Comparison of ENCODE assay signal across 18 cellular contexts in genomic region chr6:138406443-138406842, GRCh38. TPM values are rescaled to one million over a fixed set of nuclear protein-coding genes. Genes with fewer than 3 reads are reported as not detected.
DNase-seq lines count a peak whose midpoint lies in the region; ATAC-seq, FAIRE-seq and TF ChIP-seq lines count a peak whose summit lies in the region.
"Had no signal": no experiment of that assay in that cellular context is flagged by ENCODE, and none has a peak within 500 bp of the region (broad histone marks: within the 10 kb centered on the region; RNA-seq: fewer than 3 reads in every experiment).

No MANE protein-coding gene starts in this region.

- intact Hi-C loops in Right ventricle myocardium superior (cut with DNase I), result loop anchor here (10.0 kb wide), 2 partner anchors 112 to 292 kb away; no protein-coding TSS in a partner anchor

- TF ChIP-seq CTCF in C4-2B (conservative IDR thresholded peaks at IDR 0.05) (peak; percentile 31), RWPE2 (IDR thresholded peaks at IDR 0.05; ENCODE audit: poor library complexity, severe bottlenecking) (peak; percentile 18), keratinocyte (optimal IDR thresholded peaks at IDR 0.05 in 1 of 3, IDR thresholded peaks at IDR 0.05 in 1 of 3, conservative IDR thresholded peaks at IDR 0.05 in 1 of 3; ENCODE audit: extremely low read depth in 1 of 3, insufficient read depth in 2 of 3, low read length in 3 of 3) (peak in 2 of 3 experiments; percentile 11 to 21)

- POLR2A ChIA-PET in HEK293T (lab: Yijun Ruan, JAX), result interaction anchor here (1.2 kb wide), 1 partner anchor 367 kb away, joined by 3 read pairs; the partner anchor contains the start of gene CCDC28A

- H3K4me1 ChIP-seq in RWPE2 (ENCODE audit: insufficient read depth, poor library complexity, severe bottlenecking), result peaks cover 22% of the 10 kb centered on the region
- H3K4me1 ChIP-seq in keratinocyte (ENCODE audit: control insufficient read depth, extremely low read depth, insufficient read depth, low read length), result peaks cover 24% of the 10 kb centered on the region

- H4K20me1 ChIP-seq in keratinocyte (ENCODE audit: control insufficient read depth, extremely low read depth, insufficient read depth, low read length), result no peaks in the 10 kb centered on the region

- dilution Hi-C loops in keratinocyte (cut with MboI; ENCODE audit: extremely low pct_ligation_motif_present, low sequenced_read_pairs), result no loop called here

- H3K9me1 ChIP-seq in keratinocyte (ENCODE audit: control insufficient read depth, extremely low read depth, insufficient read depth, low read length), result no peaks in the 10 kb centered on the region

- H3K36me3 ChIP-seq in RWPE2 (ENCODE audit: low read depth), result peaks cover 49% of the 10 kb centered on the region
- H3K36me3 ChIP-seq in keratinocyte (ENCODE audit: control insufficient read depth in 2 of 2, extremely low read depth in 1 of 2, insufficient read depth in 2 of 2, low read length in 2 of 2), result peaks cover 17 to 34% of the 10 kb centered on the region in 2 experiments

- H3K27ac ChIP-seq in C4-2B (no peak overlapping the region), RWPE2 (ENCODE audit: poor library complexity, severe bottlenecking) (no peak overlapping the region), keratinocyte (ENCODE audit: control insufficient read depth, insufficient read depth, low read length) (no peak overlapping the region)
- H3K27ac ChIP-seq: KMS-11 had no signal

- H3K27me3 ChIP-seq in RWPE2 (ENCODE audit: insufficient read depth, poor library complexity, severe bottlenecking) (no peaks in the 10 kb centered on the region), keratinocyte (ENCODE audit: control insufficient read depth, extremely low read depth, insufficient read depth, low read length) (peaks cover 3% of the 10 kb centered on the region)
- H3K27me3 ChIP-seq: adrenal gland had no signal

- no peaks in the 10 kb centered on the region for H3K79me2 ChIP-seq in keratinocyte (ENCODE audit: control insufficient read depth, insufficient read depth, low read length)

- no peak overlapping the region for H3K9ac ChIP-seq in keratinocyte (ENCODE audit: control insufficient read depth, extremely low read depth, insufficient read depth, low read length)
- H3K9ac ChIP-seq: KMS-11, SK-N-SH had no signal

- DNase-seq in HEK293T (ENCODE audit: extremely low spot score) (no peak), RWPE2 (ENCODE audit: low spot score) (no peak), keratinocyte (ENCODE audit: low read depth, low spot score) (no peak), SK-N-DZ (ENCODE audit: low spot score) (no peak), activated gamma-delta T cell (lab: John Stamatoyannopoulos, UW) (no peak), Right ventricle myocardium superior (no peak)
- DNase-seq: activated CD4-positive, alpha-beta T cell treated with anti-CD3 and anti-CD28 coated beads for 36 hours; dermis blood vessel endothelial cell; left ventricle myocardium inferior; NCI-H446; SK-N-SH had no signal

- no peak for FAIRE-seq in keratinocyte (lab: Jason Lieb, UNC)
- FAIRE-seq: frontal cortex had no signal

- CTCF ChIA-PET in HEK293T (lab: Yijun Ruan, JAX), result interaction anchor here (2.2 kb wide), 1 partner anchor 399 kb away, joined by 7 read pairs; no protein-coding TSS in a partner anchor

- H3K4me2 ChIP-seq in keratinocyte (ENCODE audit: control insufficient read depth, extremely low read depth, insufficient read depth, low read depth, low read length), result no peak overlapping the region
- H3K4me2 ChIP-seq: KMS-11, SK-N-SH had no signal

- no peak overlapping the region for H3K4me3 ChIP-seq in RWPE2 (ENCODE audit: severe bottlenecking)
- no peak overlapping the region for H3K4me3 ChIP-seq in keratinocyte (ENCODE audit: control insufficient read depth in 2 of 3, extremely low read depth in 1 of 3, insufficient read depth in 2 of 3, low read depth in 1 of 3, low read length in 3 of 3)
- H3K4me3 ChIP-seq: adrenal gland, left ventricle myocardium inferior had no signal

- no peak overlapping the region for H2AFZ ChIP-seq in keratinocyte (ENCODE audit: control insufficient read depth, low read length)

- H3K9me3 ChIP-seq in RWPE2 (ENCODE audit: severe bottlenecking), result no peaks in the 10 kb centered on the region
- H3K9me3 ChIP-seq in keratinocyte (ENCODE audit: control insufficient read depth, low read depth, low read length), result no peaks in the 10 kb centered on the region
- H3K9me3 ChIP-seq: adrenal gland, left ventricle myocardium inferior, SK-N-SH had no signal

- ATAC-seq in RWPE2 (ENCODE audit: low read depth), result no peak
- ATAC-seq in HG03469 (IDR thresholded peaks at IDR 0.05; ENCODE audit: unreplicated experiment), result no peak
- ATAC-seq in Right ventricle myocardium superior (ENCODE audit: poor library complexity), result no peak
- ATAC-seq: activated CD4-positive, alpha-beta T cell treated with anti-CD3 and anti-CD28 coated beads for 36 hours; stimulated activated effector memory CD8-positive, alpha-beta T cell treated with anti-CD3 and anti-CD28 coated beads, Interleukin-12 subunit alpha, Interleukin-12 subunit beta, amount 100 ng/mL, for 72 hours had no signal

TF ChIP-seq in HEK293T, 16 proteins besides CTCF, POLR2A, EP300 and RAD21:
- TF ChIP-seq PKNOX1 (IDR thresholded peaks at IDR 0.05) (no peak), L3MBTL2 (conservative IDR thresholded peaks at IDR 0.05) (no peak), ARNT (IDR thresholded peaks at IDR 0.05) (no peak), LEF1 (IDR thresholded peaks at IDR 0.05; ENCODE audit: borderline replicate concordance) (no peak), SUZ12 (IDR thresholded peaks at IDR 0.05) (no peak), ZNF384 (IDR thresholded peaks at IDR 0.05) (no peak), HDGF (IDR thresholded peaks at IDR 0.05; ENCODE audit: borderline replicate concordance) (0 out of 2 replicates have a peak, but pooled peaks have one; percentile 13), ELF4 (IDR thresholded peaks at IDR 0.05) (no peak)

RNA-seq across cellular contexts. Expression of gene HEBP2, which starts 2.4 kb away (rescaled TPM):
- 13.2 to 41.9 TPM (median 25.8 TPM) in 3 replicates for polyA plus RNA-seq in keratinocyte
- polyA plus RNA-seq in keratinocyte (2011; ENCODE audit: low read depth), result 295 TPM
- 17.3 and 22.5 TPM in 2 replicates for polyA plus RNA-seq in keratinocyte (2011; cell fraction: cytosol; rRNA removed)
- polyA plus RNA-seq in keratinocyte (2011; cell fraction: nucleus; rRNA removed), result 7.0 and 9.8 TPM in 2 replicates
- polyA plus RNA-seq in keratinocyte (2012; ENCODE audit: low replicate concordance), result 41.6 and 79.2 TPM in 2 replicates
- polyA minus RNA-seq in keratinocyte, result 1.7 to 4.7 TPM (median 4.7 TPM) in 3 replicates
- polyA minus RNA-seq in keratinocyte (2011; cell fraction: cytosol; rRNA and poly(A)+ RNA removed), result 19.8 TPM
- polyA minus RNA-seq in keratinocyte (2011; cell fraction: nucleus; rRNA and poly(A)+ RNA removed), result 1.9 and 2.9 TPM in 2 replicates
- 51.8 and 52.5 TPM in 2 replicates for polyA plus RNA-seq in SK-N-DZ (2014; cell fraction: cytosol; rRNA removed)
- polyA plus RNA-seq in SK-N-DZ (2014; cell fraction: nucleus; rRNA removed), result 39.2 and 55.5 TPM in 2 replicates
- 87.4 TPM for total RNA-seq in Right ventricle myocardium superior

RNA-seq across cellular contexts. Expression of gene SMIM28, which starts 28.7 kb away (rescaled TPM):
- not detected in 3 replicates for polyA plus RNA-seq in keratinocyte
- polyA plus RNA-seq in keratinocyte (2011; ENCODE audit: low read depth), result not detected
- polyA plus RNA-seq in keratinocyte (2011; cell fraction: cytosol; rRNA removed), result not detected in 2 replicates
- polyA plus RNA-seq in keratinocyte (2011; cell fraction: nucleus; rRNA removed), result not detected in 2 replicates
- polyA plus RNA-seq in keratinocyte (2012; ENCODE audit: low replicate concordance), result not detected in 2 replicates
- not detected in 3 replicates for polyA minus RNA-seq in keratinocyte
- polyA minus RNA-seq in keratinocyte (2011; cell fraction: cytosol; rRNA and poly(A)+ RNA removed), result not detected
- polyA minus RNA-seq in keratinocyte (2011; cell fraction: nucleus; rRNA and poly(A)+ RNA removed), result not detected in 2 replicates
- polyA plus RNA-seq in SK-N-DZ (2014; cell fraction: cytosol; rRNA removed), result 2.1 and 4.2 TPM in 2 replicates
- 1.7 and 2.5 TPM in 2 replicates for polyA plus RNA-seq in SK-N-DZ (2014; cell fraction: nucleus; rRNA removed)
- total RNA-seq in Right ventricle myocardium superior, result not detected
- total RNA-seq: activated CD4-positive, alpha-beta T cell treated with anti-CD3 and anti-CD28 coated beads for 36 hours; adrenal gland; dermis blood vessel endothelial cell; frontal cortex; left ventricle myocardium inferior; osteoblast had no signal
- polyA plus RNA-seq: adrenal gland, SK-N-SH had no signal
